Comparison of ENCODE assay signal across 20 cellular contexts in genomic region chr5:139619861-139620260, GRCh38.
"Had no signal": no experiment of that assay in that cellular context is flagged by ENCODE, and none has a peak within 500 bp of the region (broad histone marks: within the 10 kb centered on the region; RNA-seq: fewer than 3 reads in every experiment).

No MANE protein-coding gene starts in this region.

- H3K4me1 Mint-ChIP-seq: neural crest cell, WTC11 had no signal

- H3K9me3 ChIP-seq: breast epithelium, right lobe of liver, stomach, testis, upper lobe of left lung had no signal

- H3K27ac Mint-ChIP-seq: activated CD8-positive, alpha-beta memory T cell treated with anti-CD3 and anti-CD28 coated beads, Interleukin-2, amount 10 ng/mL, durations not matched to agents 7 days and 5 days; WTC11 had no signal

- H3K36me3 ChIP-seq: breast epithelium had no signal

- H3K9me3 Mint-ChIP-seq: activated T-cell treated with anti-CD3 and anti-CD28 coated beads, Interleukin-2, amount 50 U/mL, for 4 hours; neural crest cell; WTC11 had no signal

- H3K4me1 ChIP-seq: breast epithelium, right lobe of liver, testis, upper lobe of left lung had no signal

- ATAC-seq: activated CD8-positive, alpha-beta memory T cell treated with anti-CD3 and anti-CD28 coated beads, Interleukin-2, amount 10 ng/mL, durations not matched to agents 7 days and 5 days; activated T-cell treated with anti-CD3 and anti-CD28 coated beads, Interleukin-2, amount 50 U/mL, for 4 hours; right lobe of liver; WTC11 had no signal

- H3K27me3 Mint-ChIP-seq: activated CD8-positive, alpha-beta memory T cell treated with anti-CD3 and anti-CD28 coated beads, Interleukin-2, amount 10 ng/mL, durations not matched to agents 7 days and 5 days had no signal

- DNase-seq: activated CD4-positive, alpha-beta T cell treated with anti-CD3 and anti-CD28 coated beads, Interleukin-2, amount 50 U/mL, for 1 hour; activated CD8-positive, alpha-beta memory T cell treated with anti-CD3 and anti-CD28 coated beads, Interleukin-2, amount 10 ng/mL, durations not matched to agents 7 days and 5 days; activated gamma-delta T cell; activated T-cell treated with anti-CD3 and anti-CD28 coated beads, Interleukin-2, amount 50 U/mL, for 4 hours; aorta; dermis blood vessel endothelial cell; foreskin melanocyte; mesendoderm; right lobe of liver; stimulated activated CD4-positive, alpha-beta T cell treated with anti-CD3 and anti-CD28 coated beads, Interleukin-4, amount 100 ng/mL, for 4 hours; stimulated activated CD8-positive, alpha-beta memory T cell treated with anti-CD3 and anti-CD28 coated beads, Interleukin-4, amount 100 ng/mL, for 48 hours; stomach; SW 1271; testis; upper lobe of left lung had no signal

- H3K27ac ChIP-seq: breast epithelium, epithelial cell of prostate, right lobe of liver, stomach, testis, upper lobe of left lung had no signal

- H3K4me3 Mint-ChIP-seq: activated CD8-positive, alpha-beta memory T cell treated with anti-CD3 and anti-CD28 coated beads, Interleukin-2, amount 10 ng/mL, durations not matched to agents 7 days and 5 days; activated T-cell treated with anti-CD3 and anti-CD28 coated beads, Interleukin-2, amount 50 U/mL, for 4 hours; neural crest cell; WTC11 had no signal

- H3K27me3 ChIP-seq: breast epithelium, right lobe of liver, stomach, testis, upper lobe of left lung had no signal

- H3K4me3 ChIP-seq: breast epithelium, right lobe of liver, smooth muscle cell, stomach, testis, upper lobe of left lung had no signal
